1 cellular context compared by ENCODE assay signal in genomic region chr17:7502987-7503386, GRCh38.
TF ChIP-seq lines count a peak whose summit lies in the region.

No MANE protein-coding gene starts in this region.

TF ChIP-seq in SK-N-SH treated with all-trans-retinoic acid at 6 μM for 48 hours, 23 proteins besides CTCF, POLR2A, EP300 and RAD21 (continued from another document):
- TF ChIP-seq CSRNP3 (CRISPR knock-in tag; IDR thresholded peaks at IDR 0.05) (no peak), OSR1 (CRISPR knock-in tag; IDR thresholded peaks at IDR 0.05) (no peak), ZNF565 (CRISPR knock-in tag; conservative IDR thresholded peaks at IDR 0.05; ENCODE audit: low read depth) (no peak), POU6F1 (CRISPR knock-in tag; IDR thresholded peaks at IDR 0.05; ENCODE audit: borderline replicate concordance, low read depth) (no peak), ISL1 (CRISPR knock-in tag; IDR thresholded peaks at IDR 0.05) (no peak), ZFP30 (CRISPR knock-in tag; IDR thresholded peaks at IDR 0.05) (no peak), RARB (CRISPR knock-in tag; IDR thresholded peaks at IDR 0.05) (no peak), CREB5 (CRISPR knock-in tag; IDR thresholded peaks at IDR 0.05; ENCODE audit: low read depth) (no peak)
TF ChIP-seq in SK-N-SH treated with all-trans-retinoic acid at 6 μM for 48 hours: peak in this region for 0.
